Comparison of ENCODE assay signal across 18 cellular contexts in the genomic region with DNA sequence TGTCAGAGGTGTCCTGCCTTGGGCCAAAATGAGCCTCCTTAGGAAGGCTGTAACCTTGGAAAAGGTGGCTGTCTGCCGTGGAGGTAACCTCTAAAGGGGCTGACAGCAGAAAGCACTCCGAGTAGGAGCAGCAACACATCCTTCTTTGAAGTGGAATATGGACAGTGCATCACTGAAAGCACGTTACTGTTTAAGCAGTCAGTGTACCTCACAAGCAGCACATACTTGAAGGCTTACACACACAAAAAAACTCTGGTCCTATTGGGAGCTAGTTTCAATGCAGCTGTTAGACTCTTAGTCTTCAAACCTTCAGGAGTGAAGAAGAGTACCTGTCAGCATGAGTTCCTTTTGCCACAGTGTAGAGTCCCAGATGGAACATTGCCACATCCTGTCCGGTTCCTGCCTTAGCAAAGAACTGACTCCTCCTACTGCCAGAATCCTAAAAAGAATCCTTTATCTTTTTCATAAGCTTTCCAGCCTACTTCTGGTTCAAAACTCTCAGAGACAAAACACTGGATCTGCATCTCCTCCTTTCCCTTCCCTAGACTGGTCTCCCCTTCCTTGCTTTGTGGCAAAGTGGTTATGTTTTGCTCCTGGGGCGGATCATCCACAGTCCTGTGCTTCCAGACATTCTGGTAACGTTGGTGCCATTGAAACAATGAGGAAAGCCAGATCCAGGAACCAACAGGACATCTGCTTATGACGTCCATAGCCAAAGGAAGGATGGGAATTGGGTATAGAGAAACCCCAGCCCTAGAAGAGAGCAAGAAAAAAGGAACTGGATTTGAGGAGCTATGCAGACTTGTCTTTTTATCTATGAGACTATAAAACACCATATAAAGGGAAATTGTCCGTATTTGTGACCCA.
"Had no signal": no experiment of that assay in that cellular context is flagged by ENCODE, and none has a peak within 500 bp of the region (broad histone marks: within the 10 kb centered on the region; RNA-seq: fewer than 3 reads in every experiment).

No MANE protein-coding gene starts in this region.

- H3K4me1 ChIP-seq: body of pancreas, prostate gland, upper lobe of left lung had no signal

- ATAC-seq: activated CD4-positive, alpha-beta T cell treated with anti-CD3 and anti-CD28 coated beads for 36 hours; activated CD8-positive, alpha-beta T cell treated with anti-CD3 and anti-CD28 coated beads for 36 hours; body of pancreas; mucosa of descending colon; natural killer cell treated with Interleukin-12 subunit alpha and Interleukin-12 subunit beta and Interleukin-15 and Interleukin-18, amount 100 ng/mL, for 72 hours; sciatic nerve had no signal

- H3K27me3 ChIP-seq: body of pancreas, upper lobe of left lung had no signal

- DNase-seq: activated CD4-positive, alpha-beta T cell treated with anti-CD3 and anti-CD28 coated beads for 36 hours; activated CD8-positive, alpha-beta memory T cell treated with anti-CD3 and anti-CD28 coated beads, Interleukin-2, amount 50 U/mL, for 4 hours; activated CD8-positive, alpha-beta T cell treated with anti-CD3 and anti-CD28 coated beads for 36 hours; activated naive CD4-positive, alpha-beta T cell; body of pancreas; cerebellar nuclear complex; dermis blood vessel endothelial cell; erythroblast; mucosa of descending colon; nucleus accumbens; stimulated activated CD4-positive, alpha-beta T cell treated with anti-CD3 and anti-CD28 coated beads, Interleukin-12 subunit alpha, Interleukin-12 subunit beta, amount 100 ng/mL, for 4 hours; stimulated activated naive CD4-positive, alpha-beta T cell; T1000 had no signal

- H3K36me3 ChIP-seq: prostate gland, upper lobe of left lung had no signal

- H3K4me3 ChIP-seq: body of pancreas, mucosa of descending colon, prostate gland, upper lobe of left lung had no signal

- H3K27ac ChIP-seq: body of pancreas, prostate gland, upper lobe of left lung, VCaP had no signal

- H3K9me3 ChIP-seq: body of pancreas, mucosa of descending colon, prostate gland, upper lobe of left lung had no signal
